1 cellular context compared by ENCODE assay signal in genomic region chr3:44355634-44356033, GRCh38.
TF ChIP-seq lines count a peak whose summit lies in the region.

No MANE protein-coding gene starts in this region.

TF ChIP-seq in K562, 482 proteins besides CTCF, POLR2A, EP300 and RAD21 (continued from another document):
- no peak for TF ChIP-seq KLF6 (CRISPR knock-in tag; IDR thresholded peaks at IDR 0.05; ENCODE audit: borderline replicate concordance)
- TF ChIP-seq MGA (IDR thresholded peaks at IDR 0.05), result no peak
- TF ChIP-seq, protein P1, sequence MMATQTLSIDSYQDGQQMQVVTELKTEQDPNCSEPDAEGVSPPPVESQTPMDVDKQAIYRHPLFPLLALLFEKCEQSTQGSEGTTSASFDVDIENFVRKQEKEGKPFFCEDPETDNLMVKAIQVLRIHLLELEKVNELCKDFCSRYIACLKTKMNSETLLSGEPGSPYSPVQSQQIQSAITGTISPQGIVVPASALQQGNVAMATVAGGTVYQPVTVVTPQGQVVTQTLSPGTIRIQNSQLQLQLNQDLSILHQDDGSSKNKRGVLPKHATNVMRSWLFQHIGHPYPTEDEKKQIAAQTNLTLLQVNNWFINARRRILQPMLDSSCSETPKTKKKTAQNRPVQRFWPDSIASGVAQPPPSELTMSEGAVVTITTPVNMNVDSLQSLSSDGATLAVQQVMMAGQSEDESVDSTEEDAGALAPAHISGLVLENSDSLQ (IDR thresholded peaks at IDR 0.05), result peak; percentile 27; the same call in 1 of the 2 replicates
- TF ChIP-seq ZNF175 (CRISPR knock-in tag; IDR thresholded peaks at IDR 0.05; ENCODE audit: low read depth), result peak; percentile 82; the same call in 1 of the 2 replicates
- no peak for TF ChIP-seq TFAM (CRISPR knock-in tag; conservative IDR thresholded peaks at IDR 0.05)
- peak; percentile 69 for TF ChIP-seq SMARCB1 (IDR thresholded peaks at IDR 0.05; ENCODE audit: insufficient read length, low read depth)
- peak; percentile 28 for TF ChIP-seq PRDM10 (IDR thresholded peaks at IDR 0.05; ENCODE audit: partially characterized antibody)
- peak; percentile 33; the same call in 1 of the 2 replicates for TF ChIP-seq CTBP1 (IDR thresholded peaks at IDR 0.05; ENCODE audit: borderline replicate concordance)
- peak in 1 of 2 experiments; percentile 72; a peak in 3 of 4 replicates for TF ChIP-seq TRIM24 (IDR thresholded peaks at IDR 0.05)
- 0 out of 4 replicates have a peak, but pooled peaks of 1 of the 2 experiments have one; percentile 32 for TF ChIP-seq MNT (conservative IDR thresholded peaks at IDR 0.05)
- peak; percentile 29; the same call in 1 of the 2 replicates for TF ChIP-seq MTA2 (IDR thresholded peaks at IDR 0.05; ENCODE audit: low read depth)
- TF ChIP-seq RFX1 (IDR thresholded peaks at IDR 0.05), result peak; percentile 55
